9 cellular contexts compared by ENCODE assay signal in genomic region chr6:83852528-83853177, GRCh38. TPM values are rescaled to one million over a fixed set of nuclear protein-coding genes. Genes with fewer than 3 reads are reported as not detected.
A peak's percentile ranks its signal among the peaks of the same experiment; 100 is the strongest.
DNase-seq lines count a peak whose midpoint lies in the region; ATAC-seq, FAIRE-seq and TF ChIP-seq lines count a peak whose summit lies in the region.
"Had no signal": no experiment of that assay in that cellular context is flagged by ENCODE, and none has a peak within 500 bp of the region (broad histone marks: within the 10 kb centered on the region; RNA-seq: fewer than 3 reads in every experiment).

No MANE protein-coding gene starts in this region.

- no peaks in the 10 kb centered on the region for H4K20me1 ChIP-seq in endothelial cell of umbilical vein (replicated peaks; ENCODE audit: control insufficient read depth, extremely low read depth, insufficient read depth, low read length)

- intact Hi-C loops in endothelial cell of umbilical vein (cut with micrococcal nuclease): loop anchor here (2.0 kb wide), 1 partner anchor 238 kb away; no protein-coding TSS in a partner anchor

- no peak for ATAC-seq in CD4-positive, CD25-positive, alpha-beta regulatory T cell (ENCODE audit: low read depth in 2 of 2)

- no peak for FAIRE-seq in endothelial cell of umbilical vein (lab: Jason Lieb, UNC)

- H3K27ac ChIP-seq in CD4-positive, CD25-positive, alpha-beta regulatory T cell (ENCODE audit: insufficient read depth, low read length, poor library complexity, severe bottlenecking): no peak overlapping the region
- no peak overlapping the region for H3K27ac ChIP-seq in endothelial cell of umbilical vein (ENCODE audit: insufficient read depth, low read depth, low read length)

- H3K9me3 ChIP-seq in CD4-positive, CD25-positive, alpha-beta regulatory T cell (ENCODE audit: control insufficient read depth in 2 of 2, low read length in 2 of 2): no peaks in the 10 kb centered on the region
- H3K9me3 ChIP-seq in endothelial cell of umbilical vein (replicated peaks; ENCODE audit: control insufficient read depth, insufficient read depth, low read length): no peaks in the 10 kb centered on the region

- no peak for TF ChIP-seq POLR2A in endothelial cell of umbilical vein (IDR thresholded peaks at IDR 0.05; ENCODE audit: low read depth, low read length)

- no peaks in the 10 kb centered on the region for H3K9me1 ChIP-seq in endothelial cell of umbilical vein (replicated peaks; ENCODE audit: control insufficient read depth, extremely low read depth, insufficient read depth, low read length)

- no peaks in the 10 kb centered on the region for H3K36me3 Mint-ChIP-seq in CD4-positive, CD25-positive, alpha-beta regulatory T cell
- no peaks in the 10 kb centered on the region for H3K36me3 Mint-ChIP-seq in osteocyte (ENCODE audit: unreplicated experiment)

- POLR2A ChIA-PET in endothelial cell of umbilical vein (lab: Charles Lee): no interaction called here

- H3K79me2 ChIP-seq in endothelial cell of umbilical vein (ENCODE audit: control insufficient read depth, insufficient read depth, low read length): no peaks in the 10 kb centered on the region

- H3K27ac Mint-ChIP-seq in CD4-positive, CD25-positive, alpha-beta regulatory T cell: no peak overlapping the region
- no peak overlapping the region for H3K27ac Mint-ChIP-seq in osteocyte (ENCODE audit: unreplicated experiment)

- no peaks in the 10 kb centered on the region for H3K36me3 ChIP-seq in CD4-positive, CD25-positive, alpha-beta regulatory T cell (ENCODE audit: control insufficient read depth, insufficient read depth, low read length)
- H3K36me3 ChIP-seq in endothelial cell of umbilical vein (ENCODE audit: control insufficient read depth in 2 of 2, extremely low read depth in 1 of 2, insufficient read depth in 2 of 2, low read length in 2 of 2): no peaks in the 10 kb centered on the region

- peaks cover 0 to 13% (median 4%) of the 10 kb centered on the region in 4 donors for H3K4me1 Mint-ChIP-seq in CD4-positive, CD25-positive, alpha-beta regulatory T cell
- H3K4me1 Mint-ChIP-seq in osteocyte (ENCODE audit: unreplicated experiment): peaks cover 12% of the 10 kb centered on the region

- H3K27me3 ChIP-seq in CD4-positive, CD25-positive, alpha-beta regulatory T cell (ENCODE audit: control insufficient read depth, insufficient read depth, low read length): peaks cover 40% of the 10 kb centered on the region
- H3K27me3 ChIP-seq in endothelial cell of umbilical vein (ENCODE audit: control insufficient read depth in 2 of 2, insufficient read depth in 2 of 2, low read length in 2 of 2): peaks cover 24 to 44% of the 10 kb centered on the region in 2 experiments

- peak overlapping the region; percentile 91 for H3K4me2 ChIP-seq in endothelial cell of umbilical vein (ENCODE audit: insufficient read depth, low read length)

- TF ChIP-seq CTCF in endothelial cell of umbilical vein (IDR thresholded peaks at IDR 0.05; ENCODE audit: extremely low read depth in 1 of 2, insufficient read depth in 1 of 2, low read depth in 1 of 2, low read length in 2 of 2) (no peak), osteocyte (IDR thresholded peaks at IDR 0.05) (no peak)

- BruUV-seq in endothelial cell of umbilical vein (replicated peaks; lab: Mats Ljungman, UMichigan): no TSS peak

- H2AFZ ChIP-seq in endothelial cell of umbilical vein (ENCODE audit: low read depth, low read length): peak overlapping the region; percentile 66

- H3K9me3 Mint-ChIP-seq in CD4-positive, CD25-positive, alpha-beta regulatory T cell: peaks cover 0 to 8% (median 0%) of the 10 kb centered on the region in 7 donors
- no peaks in the 10 kb centered on the region for H3K9me3 Mint-ChIP-seq in osteocyte (ENCODE audit: unreplicated experiment)

- dilution Hi-C loops in endothelial cell of umbilical vein (cut with MboI; ENCODE audit: extremely low pct_ligation_motif_present, low sequenced_read_pairs): no loop called here

- H3K27me3 Mint-ChIP-seq in CD4-positive, CD25-positive, alpha-beta regulatory T cell: peaks cover 60% of the 10 kb centered on the region
- H3K27me3 Mint-ChIP-seq in osteocyte (ENCODE audit: unreplicated experiment): peaks cover 75% of the 10 kb centered on the region

- H3K9ac ChIP-seq in endothelial cell of umbilical vein (replicated peaks; ENCODE audit: extremely low read depth, insufficient read depth, low read length): no peak overlapping the region

- H3K4me1 ChIP-seq in CD4-positive, CD25-positive, alpha-beta regulatory T cell (ENCODE audit: control insufficient read depth, insufficient read depth, low read length, poor library complexity, severe bottlenecking): peaks cover 14% of the 10 kb centered on the region
- peaks cover 13% of the 10 kb centered on the region for H3K4me1 ChIP-seq in endothelial cell of umbilical vein (ENCODE audit: control insufficient read depth, extremely low read depth, insufficient read depth, low read length)

- no peak overlapping the region for H3K4me3 ChIP-seq in CD4-positive, CD25-positive, alpha-beta regulatory T cell (ENCODE audit: low read depth, low read length)
- H3K4me3 ChIP-seq in endothelial cell of umbilical vein (replicated peaks in 1 of 3; ENCODE audit: insufficient read depth in 1 of 3, low read depth in 1 of 3, low read length in 3 of 3): peak overlapping the region in 2 of 3 experiments; percentile 45 to 61

- no peak for DNase-seq in CD4-positive, CD25-positive, alpha-beta regulatory T cell
- DNase-seq in NCI-H1092 treated with DMSO at 0.1 percent for 48 hours (lab: John Stamatoyannopoulos, UW): peak; percentile 66
- DNase-seq in endothelial cell of umbilical vein (ENCODE audit: low read depth, low spot score): no peak
- no peak for DNase-seq in osteocyte (ENCODE audit: extremely low spot score, unreplicated experiment)
- no peak for DNase-seq in iPS-NIHi7 (ENCODE audit: extremely low spot score)
- DNase-seq in T-helper 1 cell: no peak
- no peak for DNase-seq in hepatic stellate cell (ENCODE audit: low spot score)
- DNase-seq in AML-193 (lab: John Stamatoyannopoulos, UW): no peak

- peak overlapping the region in 3 of 4 donors; percentile 12 to 54 (median 50) for H3K4me3 Mint-ChIP-seq in CD4-positive, CD25-positive, alpha-beta regulatory T cell
- peak overlapping the region; percentile 72 for H3K4me3 Mint-ChIP-seq in osteocyte (ENCODE audit: unreplicated experiment)

- CTCF ChIA-PET in endothelial cell of umbilical vein (lab: Charles Lee): interaction anchor here (1.1 kb wide), 1 partner anchor 237 kb away, joined by 5 read pairs; no protein-coding TSS in a partner anchor

TF ChIP-seq in endothelial cell of umbilical vein, 7 proteins besides CTCF, POLR2A, EP300 and RAD21:
- TF ChIP-seq MAX (IDR thresholded peaks at IDR 0.05; ENCODE audit: insufficient read depth, insufficient read length) (no peak), MYC (IDR thresholded peaks at IDR 0.05; ENCODE audit: low read depth, low read length) (no peak), JUN (IDR thresholded peaks at IDR 0.05; ENCODE audit: borderline replicate concordance, insufficient read depth, insufficient read length, low read depth) (no peak), GATA2 (IDR thresholded peaks at IDR 0.05; ENCODE audit: insufficient read depth, insufficient read length, low read depth, low read length) (no peak), FOS (IDR thresholded peaks at IDR 0.05; ENCODE audit: borderline replicate concordance, insufficient read depth, low read length) (no peak), POLR2AphosphoS5 (IDR thresholded peaks at IDR 0.05; ENCODE audit: insufficient read depth, low read depth, low read length) (no peak), EZH2 (IDR thresholded peaks at IDR 0.05; ENCODE audit: borderline replicate concordance, low read depth, low read length, severe bottlenecking) (no peak)

RNA-seq across cellular contexts. Expression of gene RIPPLY2, which starts 0.5 kb away (rescaled TPM):
- not detected for total RNA-seq in CD4-positive, CD25-positive, alpha-beta regulatory T cell
- polyA plus RNA-seq in CD4-positive, CD25-positive, alpha-beta regulatory T cell: not detected
- 0.53 TPM in 1 of 2 replicates, not detected in the other for total RNA-seq in endothelial cell of umbilical vein
- polyA plus RNA-seq in endothelial cell of umbilical vein: 0.25 TPM in 1 of 2 replicates, not detected in the other
- polyA plus RNA-seq in endothelial cell of umbilical vein (2011; cell fraction: cytosol; rRNA removed): 0.25 TPM in 1 of 2 replicates, not detected in the other
- polyA plus RNA-seq in endothelial cell of umbilical vein (2011; cell fraction: nucleus; rRNA removed): 0.18 TPM in 1 of 2 replicates, not detected in the other
- not detected in 2 replicates for polyA plus RNA-seq in endothelial cell of umbilical vein (2012)
- polyA minus RNA-seq in endothelial cell of umbilical vein: not detected in 2 replicates
- polyA minus RNA-seq in endothelial cell of umbilical vein (2011; cell fraction: cytosol; rRNA and poly(A)+ RNA removed): not detected
- not detected in 2 replicates for polyA minus RNA-seq in endothelial cell of umbilical vein (2011; cell fraction: nucleus; rRNA and poly(A)+ RNA removed)
- total RNA-seq in osteocyte: not detected in 2 replicates
- total RNA-seq: dermis blood vessel endothelial cell had no signal

RNA-seq across cellular contexts. Expression of gene CYB5R4, which starts 6.8 kb away (rescaled TPM):
- total RNA-seq in CD4-positive, CD25-positive, alpha-beta regulatory T cell: 28.3 TPM
- 10 to 100 TPM; 34.6 to 53.1 (median 39.0) TPM for polyA plus RNA-seq in CD4-positive, CD25-positive, alpha-beta regulatory T cell
- 13.4 TPM in 2 replicates for total RNA-seq in endothelial cell of umbilical vein
- 2.0 and 3.1 TPM in 2 replicates for polyA plus RNA-seq in endothelial cell of umbilical vein
- polyA plus RNA-seq in endothelial cell of umbilical vein (2011; cell fraction: cytosol; rRNA removed): 3.0 and 4.3 TPM in 2 replicates
- 3.1 and 4.2 TPM in 2 replicates for polyA plus RNA-seq in endothelial cell of umbilical vein (2011; cell fraction: nucleus; rRNA removed)
- 13.1 and 14.7 TPM in 2 replicates for polyA plus RNA-seq in endothelial cell of umbilical vein (2012)
- 2.9 and 3.4 TPM in 2 replicates for polyA minus RNA-seq in endothelial cell of umbilical vein
- polyA minus RNA-seq in endothelial cell of umbilical vein (2011; cell fraction: cytosol; rRNA and poly(A)+ RNA removed): 2.4 TPM
- polyA minus RNA-seq in endothelial cell of umbilical vein (2011; cell fraction: nucleus; rRNA and poly(A)+ RNA removed): 13.7 and 15.1 TPM in 2 replicates
- 10.9 and 11.4 TPM in 2 replicates for total RNA-seq in osteocyte
